Comparison of ENCODE assay signal across 8 cellular contexts in genomic region chr6:75243333-75244062, GRCh38.
DNase-seq lines count a peak whose midpoint lies in the region; ATAC-seq and FAIRE-seq lines count a peak whose summit lies in the region.

A gene with protein sequence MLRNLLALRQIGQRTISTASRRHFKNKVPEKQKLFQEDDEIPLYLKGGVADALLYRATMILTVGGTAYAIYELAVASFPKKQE (minus strand): TSS chr6:75243801. CDS start chr6:75243734, 67 bp downstream.

- H3K36me3 Mint-ChIP-seq in effector memory CD8-positive, alpha-beta T cell (ENCODE audit: insufficient read depth) = peaks cover 48% of the 10 kb centered on the region

- ATAC-seq in GM21367 (IDR thresholded peaks at IDR 0.05; ENCODE audit: unreplicated experiment) = peak; percentile 96
- peak; percentile 95 for ATAC-seq in effector memory CD8-positive, alpha-beta T cell (replicated peaks)

- no peaks in the 10 kb centered on the region for H3K9me3 Mint-ChIP-seq in effector memory CD8-positive, alpha-beta T cell

- peak within 1 kb of the TSS; percentile 94 to 95 for H3K4me3 Mint-ChIP-seq in effector memory CD8-positive, alpha-beta T cell

- peak; percentile 82 for FAIRE-seq in HTR-8/SVneo (lab: Jason Lieb, UNC)

- H3K27me3 Mint-ChIP-seq in effector memory CD8-positive, alpha-beta T cell = peaks cover 14 to 18% of the 10 kb centered on the region in 2 donors

- peak within 1 kb of the TSS; percentile 97 to 98 for H3K27ac Mint-ChIP-seq in effector memory CD8-positive, alpha-beta T cell

- DNase-seq in COLO829 (ENCODE audit: low spot score) (peak; percentile 78), HTR-8/SVneo (ENCODE audit: insufficient read length, low spot score) (peak; percentile 81), NOMO-1 treated with dmso at 0.1 percent for 144 hours (lab: John Stamatoyannopoulos, UW; ENCODE audit: unreplicated experiment) (peak; percentile 98), medulla oblongata (ENCODE audit: extremely low spot score) (peak; percentile 98)
- peak; percentile 39 to 69 (median 61) for DNase-seq in activated CD8-positive, alpha-beta memory T cell treated with anti-CD3 and anti-CD28 coated beads for 48 hours (ENCODE audit: low read depth in 2 of 3, low spot score in 2 of 3)
- DNase-seq in effector memory CD8-positive, alpha-beta T cell = peak; percentile 78 to 81 (median 79)
- peak; percentile 74 for DNase-seq in stimulated activated CD8-positive, alpha-beta memory T cell treated with anti-CD3 and anti-CD28 coated beads, Interleukin-12 subunit alpha, Interleukin-12 subunit beta, amount 100 ng/mL, for 1 hour (ENCODE audit: low read depth)

- H3K4me1 Mint-ChIP-seq in effector memory CD8-positive, alpha-beta T cell (ENCODE audit: low read depth in 2 of 2) = peaks cover 3 to 12% of the 10 kb centered on the region in 2 donors

Comparison
In these comparisons a context has a peak if more than half of its experiments do, and no peak if none do; other contexts are left out.
1. Peak in every context shown above with its lines: DNase-seq and ATAC-seq.